In the genomic region with DNA sequence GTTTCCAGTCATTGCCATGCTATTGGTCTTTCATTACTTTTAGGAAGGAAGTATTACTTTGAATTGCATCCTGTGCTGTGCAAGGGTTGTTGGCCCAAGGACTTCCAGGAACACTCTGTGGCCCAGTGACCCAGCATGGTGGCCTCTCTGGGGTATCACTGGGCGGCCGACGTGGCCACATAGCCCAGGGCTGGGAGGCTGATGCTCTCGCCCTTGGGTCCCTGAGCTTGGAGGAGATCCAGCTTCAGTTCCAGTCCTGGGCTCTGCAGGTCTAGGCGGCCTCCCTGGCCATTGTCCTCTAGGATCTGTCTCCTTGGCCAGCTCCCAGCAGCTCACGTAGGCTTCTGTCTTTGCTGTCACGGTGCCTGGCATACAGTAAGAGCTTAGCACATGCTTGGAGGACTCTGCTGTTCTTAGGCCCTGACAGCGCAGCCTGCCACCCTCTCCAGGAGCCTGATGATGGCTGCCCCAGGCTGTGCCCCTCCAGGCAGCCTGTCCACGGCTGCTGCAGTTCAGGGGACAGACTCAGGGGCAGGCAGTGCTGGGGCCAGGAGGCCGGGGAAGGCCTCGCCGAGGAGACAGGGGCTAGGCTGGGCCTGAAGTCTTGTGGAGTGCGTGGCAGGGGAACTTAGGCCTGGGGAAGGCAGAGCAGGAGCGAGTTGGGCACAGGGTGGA, we compare ENCODE assay signal across 31 cellular contexts. TPM values are rescaled to one million over a fixed set of nuclear protein-coding genes. Genes with fewer than 3 reads are reported as not detected.
"Had no signal": no experiment of that assay in that cellular context is flagged by ENCODE, and none has a peak within 500 bp of the region (broad histone marks: within the 10 kb centered on the region; RNA-seq: fewer than 3 reads in every experiment).

No MANE protein-coding gene starts in this region.

- H3K36me3 ChIP-seq: brain microvascular endothelial cell, heart left ventricle had no signal

- H3K27ac ChIP-seq: brain microvascular endothelial cell, epithelial cell of prostate, heart left ventricle had no signal

- H3K27me3 Mint-ChIP-seq: activated CD4-positive, alpha-beta memory T cell treated with anti-CD3 and anti-CD28 coated beads for 36 hours; activated CD4-positive, alpha-beta T cell treated with anti-CD3 and anti-CD28 coated beads for 36 hours; activated CD4-positive, alpha-beta T cell treated with anti-CD3 and anti-CD28 coated beads, Interleukin-2, amount 10 ng/mL, durations not matched to agents 24 days and 14 days; activated CD8-positive, alpha-beta memory T cell treated with anti-CD3 and anti-CD28 coated beads, Interleukin-2, amount 10 ng/mL, durations not matched to agents 7 days and 5 days; activated naive CD4-positive, alpha-beta T cell treated with anti-CD3 and anti-CD28 coated beads, Interleukin-2, amount 50 U/mL, for 24 hours; activated naive CD8-positive, alpha-beta T cell treated with anti-CD3 and anti-CD28 coated beads, Interleukin-2, amount 10 ng/mL, durations not matched to agents 7 days and 5 days had no signal

- ATAC-seq: activated CD4-positive, alpha-beta T cell treated with anti-CD3 and anti-CD28 coated beads for 36 hours; activated CD8-positive, alpha-beta memory T cell treated with anti-CD3 and anti-CD28 coated beads, Interleukin-2, amount 10 ng/mL, durations not matched to agents 7 days and 5 days; activated CD8-positive, alpha-beta T cell treated with anti-CD3 and anti-CD28 coated beads, Interleukin-2, amount 10 ng/mL, durations not matched to agents 7 days and 5 days; heart left ventricle; T-helper 17 cell had no signal

- H3K4me1 Mint-ChIP-seq: activated CD4-positive, alpha-beta T cell treated with anti-CD3 and anti-CD28 coated beads for 36 hours; activated CD4-positive, alpha-beta T cell treated with anti-CD3 and anti-CD28 coated beads, Interleukin-2, amount 10 ng/mL, durations not matched to agents 24 days and 14 days; activated CD8-positive, alpha-beta memory T cell treated with anti-CD3 and anti-CD28 coated beads, Interleukin-2, amount 10 ng/mL, durations not matched to agents 7 days and 5 days; activated naive CD4-positive, alpha-beta T cell treated with anti-CD3 and anti-CD28 coated beads, Interleukin-2, amount 50 U/mL, for 24 hours; activated naive CD8-positive, alpha-beta T cell treated with anti-CD3 and anti-CD28 coated beads, Interleukin-2, amount 10 ng/mL, durations not matched to agents 7 days and 5 days; central memory CD8-positive, alpha-beta T cell; T-helper 17 cell had no signal

- DNase-seq: activated CD4-positive, alpha-beta memory T cell treated with anti-CD3 and anti-CD28 coated beads for 36 hours; activated CD4-positive, alpha-beta T cell treated with anti-CD3 and anti-CD28 coated beads for 36 hours; activated CD4-positive, alpha-beta T cell treated with anti-CD3 and anti-CD28 coated beads, Interleukin-2, amount 10 ng/mL, durations not matched to agents 24 days and 14 days; activated CD4-positive, CD25-positive, alpha-beta regulatory T cell; activated CD4-positive, CD25-positive, alpha-beta regulatory T cell treated with anti-CD3 and anti-CD28 coated beads, Interleukin-2, amount 50 U/mL, for 72 hours; activated CD8-positive, alpha-beta memory T cell treated with anti-CD3 and anti-CD28 coated beads, Interleukin-2, amount 10 ng/mL, durations not matched to agents 7 days and 5 days; activated CD8-positive, alpha-beta memory T cell treated with anti-CD3 and anti-CD28 coated beads, Interleukin-2, amount 50 U/mL, for 4 hours; activated CD8-positive, alpha-beta T cell treated with anti-CD3 and anti-CD28 coated beads, Interleukin-2, amount 10 ng/mL, durations not matched to agents 7 days and 5 days; activated effector memory CD4-positive, alpha-beta T cell treated with anti-CD3 and anti-CD28 coated beads, Interleukin-2, amount 50 U/mL, for 16 hours; activated naive CD4-positive, alpha-beta T cell treated with anti-CD3 and anti-CD28 coated beads for 36 hours; activated naive CD8-positive, alpha-beta T cell treated with anti-CD3 and anti-CD28 coated beads, Interleukin-2, amount 10 ng/mL, durations not matched to agents 7 days and 5 days; activated T-cell treated with anti-CD3 and anti-CD28 coated beads, Interleukin-2, amount 50 U/mL, for 1 hour; activated T-cell treated with anti-CD3 and anti-CD28 coated beads, Interleukin-2, amount 50 U/mL, for 48 hours; amniotic stem cell; anterior cingulate cortex; brain microvascular endothelial cell; cortex of kidney; effector CD8-positive, alpha-beta T cell; foreskin fibroblast; T-helper 1 cell; T-helper 17 cell; T1000 had no signal

- H3K4me3 Mint-ChIP-seq: activated CD4-positive, alpha-beta memory T cell treated with anti-CD3 and anti-CD28 coated beads for 36 hours; activated CD4-positive, alpha-beta T cell treated with anti-CD3 and anti-CD28 coated beads for 36 hours; activated CD4-positive, alpha-beta T cell treated with anti-CD3 and anti-CD28 coated beads, Interleukin-2, amount 10 ng/mL, durations not matched to agents 24 days and 14 days; activated CD8-positive, alpha-beta memory T cell treated with anti-CD3 and anti-CD28 coated beads, Interleukin-2, amount 10 ng/mL, durations not matched to agents 7 days and 5 days; activated CD8-positive, alpha-beta T cell treated with anti-CD3 and anti-CD28 coated beads, Interleukin-2, amount 10 ng/mL, durations not matched to agents 7 days and 5 days; activated naive CD4-positive, alpha-beta T cell treated with anti-CD3 and anti-CD28 coated beads for 36 hours; activated naive CD4-positive, alpha-beta T cell treated with anti-CD3 and anti-CD28 coated beads, Interleukin-2, amount 50 U/mL, for 24 hours; activated naive CD8-positive, alpha-beta T cell treated with anti-CD3 and anti-CD28 coated beads, Interleukin-2, amount 10 ng/mL, durations not matched to agents 7 days and 5 days; activated T-helper 1 cell treated with anti-CD3 and anti-CD28 coated beads, Interleukin-12 subunit alpha, Interleukin-12 subunit beta, Interleukin-2, Interleukin-4 antibody, amounts not matched to agents 30 ng/mL and 10 ng/mL and 1 ng/mL, durations not matched to agents 14 hours and 24 hours and 36 hours; central memory CD8-positive, alpha-beta T cell; T-helper 17 cell; T-helper 2 cell treated with Interferon-gamma antibody and Interleukin-4, amounts not matched to agents 5 μg/mL and 100 μg/mL, for 36 hours had no signal

- H3K27me3 ChIP-seq: brain microvascular endothelial cell, heart left ventricle had no signal

- H3K27ac Mint-ChIP-seq: activated CD4-positive, alpha-beta memory T cell treated with anti-CD3 and anti-CD28 coated beads for 36 hours; activated CD4-positive, alpha-beta T cell treated with anti-CD3 and anti-CD28 coated beads for 36 hours; activated CD4-positive, alpha-beta T cell treated with anti-CD3 and anti-CD28 coated beads, Interleukin-2, amount 10 ng/mL, durations not matched to agents 24 days and 14 days; activated CD8-positive, alpha-beta memory T cell treated with anti-CD3 and anti-CD28 coated beads, Interleukin-2, amount 10 ng/mL, durations not matched to agents 7 days and 5 days; activated CD8-positive, alpha-beta T cell treated with anti-CD3 and anti-CD28 coated beads, Interleukin-2, amount 10 ng/mL, durations not matched to agents 7 days and 5 days; activated naive CD4-positive, alpha-beta T cell treated with anti-CD3 and anti-CD28 coated beads for 36 hours; activated naive CD4-positive, alpha-beta T cell treated with anti-CD3 and anti-CD28 coated beads, Interleukin-2, amount 50 U/mL, for 24 hours; activated naive CD8-positive, alpha-beta T cell treated with anti-CD3 and anti-CD28 coated beads, Interleukin-2, amount 10 ng/mL, durations not matched to agents 7 days and 5 days; activated T-helper 1 cell treated with anti-CD3 and anti-CD28 coated beads, Interleukin-12 subunit alpha, Interleukin-12 subunit beta, Interleukin-2, Interleukin-4 antibody, amounts not matched to agents 30 ng/mL and 10 ng/mL and 1 ng/mL, durations not matched to agents 14 hours and 24 hours and 36 hours; activated T-helper 2 cell treated with anti-CD3 and anti-CD28 coated beads, Interferon-gamma antibody, Interleukin-2, Interleukin-4, amounts not matched to agents 10 μg/mL and 5 μg/mL and 100 μg/mL, durations not matched to agents 14 hours and 24 hours and 36 hours; T-helper 17 cell; T-helper 2 cell treated with Interferon-gamma antibody and Interleukin-4, amounts not matched to agents 5 μg/mL and 100 μg/mL, for 36 hours had no signal

- H3K4me3 ChIP-seq: heart left ventricle had no signal

- H3K9me3 Mint-ChIP-seq: activated CD4-positive, alpha-beta T cell treated with anti-CD3 and anti-CD28 coated beads, Interleukin-2, amount 10 ng/mL, durations not matched to agents 24 days and 14 days; activated naive CD4-positive, alpha-beta T cell treated with anti-CD3 and anti-CD28 coated beads, Interleukin-2, amount 50 U/mL, for 24 hours; activated naive CD8-positive, alpha-beta T cell treated with anti-CD3 and anti-CD28 coated beads, Interleukin-2, amount 10 ng/mL, durations not matched to agents 7 days and 5 days; activated T-helper 1 cell treated with anti-CD3 and anti-CD28 coated beads, Interleukin-12 subunit alpha, Interleukin-12 subunit beta, Interleukin-2, Interleukin-4 antibody, amounts not matched to agents 30 ng/mL and 10 ng/mL and 1 ng/mL, durations not matched to agents 14 hours and 24 hours and 36 hours; T-helper 2 cell treated with Interferon-gamma antibody and Interleukin-4, amounts not matched to agents 5 μg/mL and 100 μg/mL, for 36 hours had no signal

RNA-seq across cellular contexts. Expression of gene SORCS2, which starts 42.2 kb away (rescaled TPM):
- total RNA-seq: activated CD4-positive, alpha-beta T cell treated with anti-CD3 and anti-CD28 coated beads, Interleukin-2, amount 10 ng/mL, durations not matched to agents 24 days and 14 days; activated CD8-positive, alpha-beta memory T cell treated with anti-CD3 and anti-CD28 coated beads for 36 hours; activated CD8-positive, alpha-beta T cell treated with anti-CD3 and anti-CD28 coated beads, Interleukin-2, amount 10 ng/mL, durations not matched to agents 7 days and 5 days; activated naive CD8-positive, alpha-beta T cell treated with anti-CD3 and anti-CD28 coated beads, Interleukin-2, amount 10 ng/mL, durations not matched to agents 7 days and 5 days; activated T-helper 1 cell treated with anti-CD3 and anti-CD28 coated beads, Interleukin-12 subunit alpha, Interleukin-12 subunit beta, Interleukin-2, Interleukin-4 antibody, amounts not matched to agents 30 ng/mL and 10 ng/mL and 1 ng/mL, durations not matched to agents 14 hours and 24 hours and 36 hours; endothelial cell of umbilical vein; T-helper 17 cell had no signal
- polyA plus RNA-seq: endothelial cell of umbilical vein had no signal
